Comparison of ENCODE assay signal across 7 cellular contexts in the genomic region with DNA sequence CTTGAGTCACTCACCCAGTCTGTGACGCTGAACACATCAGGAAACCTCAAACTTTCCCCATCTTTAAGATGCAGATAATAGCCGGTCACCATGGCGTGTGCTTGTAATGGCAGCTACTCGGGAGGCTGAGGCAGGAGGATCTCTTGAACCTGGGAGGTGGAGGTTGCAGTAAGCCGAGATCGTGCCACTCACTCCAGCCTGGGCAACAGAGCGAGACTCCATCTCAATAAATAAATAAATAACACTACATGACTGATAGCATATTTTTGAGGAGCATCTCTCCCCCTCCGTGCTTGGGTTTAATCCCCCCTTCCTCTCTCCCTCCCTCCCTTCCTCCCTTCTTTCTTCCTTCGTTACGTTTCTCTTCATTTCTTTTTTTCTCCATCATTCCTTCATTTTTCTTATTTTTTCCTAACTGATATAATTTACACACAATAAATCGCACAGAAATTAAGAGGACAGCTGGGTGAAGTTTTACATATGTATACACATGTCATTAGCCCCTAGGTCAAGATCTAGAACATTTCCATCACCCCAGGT.
DNase-seq lines count a peak whose midpoint lies in the region; ATAC-seq and TF ChIP-seq lines count a peak whose summit lies in the region.

No MANE protein-coding gene starts in this region.

- H3K4me1 ChIP-seq in neutrophil (ENCODE audit: control insufficient read depth in 1 of 2, insufficient read depth in 1 of 2, low read depth in 1 of 2, low read length in 1 of 2) = peaks cover 8 to 13% of the 10 kb centered on the region in 2 experiments

- peak; percentile 22 for ATAC-seq in GM18868 (IDR thresholded peaks at IDR 0.05; ENCODE audit: unreplicated experiment)
- ATAC-seq in HG03521 (IDR thresholded peaks at IDR 0.05; ENCODE audit: unreplicated experiment) = peak; percentile 1
- ATAC-seq in HG03442 (IDR thresholded peaks at IDR 0.05; ENCODE audit: unreplicated experiment) = no peak

- no peaks in the 10 kb centered on the region for H3K9me3 ChIP-seq in neutrophil

- in situ Hi-C loops in brain microvascular endothelial cell (cut with HindIII; ENCODE audit: low pct_ligation_motif_present, low sequenced_read_pairs) = no loop called here

- H3K4me3 ChIP-seq in brain microvascular endothelial cell (ENCODE audit: low read depth, low read length) = peak overlapping the region; percentile 55
- peak overlapping the region; percentile 59 to 65 for H3K4me3 ChIP-seq in neutrophil (ENCODE audit: low read depth in 1 of 2, low read length in 1 of 2)

- DNase-seq in brain microvascular endothelial cell = no peak
- no peak for DNase-seq in NCI-H82 treated with DMSO at 0.1 percent for 48 hours (lab: John Stamatoyannopoulos, UW; ENCODE audit: unreplicated experiment)
- no peak for DNase-seq in MV-4-11 (lab: John Stamatoyannopoulos, UW)

- H3K36me3 ChIP-seq in brain microvascular endothelial cell (replicated peaks) = no peaks in the 10 kb centered on the region
- no peaks in the 10 kb centered on the region for H3K36me3 ChIP-seq in neutrophil

- H3K27ac ChIP-seq in brain microvascular endothelial cell (peak overlapping the region; percentile 77), neutrophil (peak overlapping the region; percentile 67)

- TF ChIP-seq CTCF in brain microvascular endothelial cell (IDR thresholded peaks at IDR 0.05; ENCODE audit: low read depth, low read length, missing control alignments) (no peak), neutrophil (IDR thresholded peaks at IDR 0.05) (no peak)

- H3K27me3 ChIP-seq in brain microvascular endothelial cell (replicated peaks) (no peaks in the 10 kb centered on the region), neutrophil (peaks cover 66% of the 10 kb centered on the region)
